1 cellular context compared by ENCODE assay signal in the genomic region with DNA sequence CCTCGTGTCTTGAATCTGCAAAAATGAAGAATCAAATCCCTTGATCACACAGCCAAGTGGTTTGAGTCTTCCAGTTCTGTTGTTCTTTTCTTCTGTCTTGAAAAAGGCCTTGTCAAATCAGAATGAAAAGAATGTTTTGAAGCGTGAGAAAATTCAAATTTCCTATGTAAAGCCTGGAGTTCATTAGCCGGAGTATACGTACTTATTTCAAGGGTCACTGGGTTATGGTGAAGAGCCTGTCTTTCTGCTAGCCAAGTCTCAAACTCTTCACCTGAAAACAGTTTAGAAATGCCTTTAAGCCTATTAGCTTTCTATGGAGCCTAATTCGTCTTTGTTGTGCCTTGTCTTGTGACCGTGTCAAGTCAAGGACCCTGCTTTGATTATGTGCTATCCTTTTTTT.
TF ChIP-seq lines count a peak whose summit lies in the region.

No MANE protein-coding gene starts in this region.

TF ChIP-seq in A549, 52 proteins besides CTCF, POLR2A, EP300 and RAD21:
- TF ChIP-seq CBX2 (IDR thresholded peaks at IDR 0.05; ENCODE audit: borderline replicate concordance, low read depth) (no peak), MAFK (IDR thresholded peaks at IDR 0.05; ENCODE audit: partially characterized antibody) (no peak), CEBPB (IDR thresholded peaks at IDR 0.05) (no peak), SMC3 (IDR thresholded peaks at IDR 0.05) (no peak)
